1 cellular context compared by ENCODE assay signal in genomic region chr1:14909920-14910466, GRCh38.
TF ChIP-seq lines count a peak whose summit lies in the region.

No MANE protein-coding gene starts in this region.

TF ChIP-seq in HEK293, 187 proteins besides CTCF, POLR2A, EP300 and RAD21 (continued from another document):
- TF ChIP-seq, protein P1, sequence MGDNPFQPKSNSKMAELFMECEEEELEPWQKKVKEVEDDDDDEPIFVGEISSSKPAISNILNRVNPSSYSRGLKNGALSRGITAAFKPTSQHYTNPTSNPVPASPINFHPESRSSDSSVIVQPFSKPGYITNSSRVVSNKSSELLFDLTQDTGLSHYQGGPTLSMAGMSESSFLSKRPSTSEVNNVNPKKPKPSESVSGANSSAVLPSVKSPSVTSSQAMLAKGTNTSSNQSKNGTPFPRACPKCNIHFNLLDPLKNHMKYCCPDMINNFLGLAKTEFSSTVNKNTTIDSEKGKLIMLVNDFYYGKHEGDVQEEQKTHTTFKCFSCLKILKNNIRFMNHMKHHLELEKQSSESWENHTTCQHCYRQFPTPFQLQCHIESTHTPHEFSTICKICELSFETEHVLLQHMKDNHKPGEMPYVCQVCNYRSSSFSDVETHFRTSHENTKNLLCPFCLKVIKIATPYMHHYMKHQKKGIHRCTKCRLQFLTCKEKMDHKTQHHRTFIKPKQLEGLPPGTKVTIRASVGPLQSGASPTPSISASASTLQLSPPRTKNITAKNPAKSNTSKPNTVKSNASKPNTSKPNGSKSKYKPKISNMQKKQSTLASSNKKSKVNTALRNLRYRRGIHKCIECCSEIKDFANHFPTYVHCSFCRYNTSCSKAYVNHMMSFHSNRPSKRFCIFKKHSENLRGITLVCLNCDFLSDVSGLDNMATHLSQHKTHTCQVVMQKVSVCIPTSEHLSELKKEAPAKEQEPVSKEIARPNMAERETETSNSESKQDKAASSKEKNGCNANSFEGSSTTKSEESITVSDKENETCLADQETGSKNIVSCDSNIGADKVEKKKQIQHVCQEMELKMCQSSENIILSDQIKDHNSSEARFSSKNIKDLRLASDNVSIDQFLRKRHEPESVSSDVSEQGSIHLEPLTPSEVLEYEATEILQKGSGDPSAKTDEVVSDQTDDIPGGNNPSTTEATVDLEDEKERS (tag by site-specific recombination; IDR thresholded peaks at IDR 0.05) = no peak
- TF ChIP-seq ZNF473 (tag by site-specific recombination; IDR thresholded peaks at IDR 0.05) (no peak), MEIS1 (CRISPR knock-in tag; IDR thresholded peaks at IDR 0.05; ENCODE audit: borderline replicate concordance) (no peak), ZNF155 (tag by site-specific recombination; IDR thresholded peaks at IDR 0.05) (no peak), TRIM28 (IDR thresholded peaks at IDR 0.05; ENCODE audit: borderline replicate concordance, low read length) (no peak), ZBTB10 (tag by site-specific recombination; IDR thresholded peaks at IDR 0.05) (no peak)
